8 cellular contexts compared by ENCODE assay signal in genomic region chr19:12880551-12881171, GRCh38. TPM values are rescaled to one million over a fixed set of nuclear protein-coding genes. Genes with fewer than 3 reads are reported as not detected.
DNase-seq lines count a peak whose midpoint lies in the region; ATAC-seq and TF ChIP-seq lines count a peak whose summit lies in the region.

No MANE protein-coding gene starts in this region.

- no peaks in the 10 kb centered on the region for H3K9me3 ChIP-seq in H9 (ENCODE audit: control insufficient read depth, low read depth, low read length)
- H3K9me3 ChIP-seq in mesodermal cell (ENCODE audit: control insufficient read depth, low read length): peaks cover 27% of the 10 kb centered on the region
- H3K9me3 ChIP-seq in aorta (ENCODE audit: control insufficient read depth, low read length): peaks cover 2% of the 10 kb centered on the region
- H3K9me3 ChIP-seq in WERI-Rb-1 (ENCODE audit: severe bottlenecking): peaks cover 6% of the 10 kb centered on the region

- H3K23me2 ChIP-seq in H9 (ENCODE audit: insufficient read length, low read depth, low read length, poor library complexity, severe bottlenecking): peaks cover 1% of the 10 kb centered on the region

- TF ChIP-seq CTCF in H9 (conservative IDR thresholded peaks at IDR 0.05) (no peak), WERI-Rb-1 (IDR thresholded peaks at IDR 0.05; ENCODE audit: low read depth, low read length) (no peak)

- H2BK20ac ChIP-seq in H9 (ENCODE audit: low read depth, low read length, poor library complexity, severe bottlenecking): no peak overlapping the region

- peaks cover 13 to 16% of the 10 kb centered on the region in 2 experiments for H3K9me3 Mint-ChIP-seq in H9
- H3K9me3 Mint-ChIP-seq in effector memory CD8-positive, alpha-beta T cell: no peaks in the 10 kb centered on the region

- H3K4me3 Mint-ChIP-seq in H9: peak overlapping the region; percentile 85
- peak overlapping the region; percentile 85 to 88 for H3K4me3 Mint-ChIP-seq in effector memory CD8-positive, alpha-beta T cell

- intact Hi-C loops in aorta (cut with DNase I): no loop called here

- H3K18ac ChIP-seq in H9 (ENCODE audit: insufficient read length, low read depth, low read length): peak overlapping the region; percentile 10

- H3K27me3 ChIP-seq in H9 (ENCODE audit: insufficient read depth, low read length) (0 out of 2 replicates have a peak, but pooled peaks cover 1% of the 10 kb centered on the region), aorta (ENCODE audit: control insufficient read depth in 1 of 2, insufficient read depth in 2 of 2, low read length in 1 of 2) (no peaks in the 10 kb centered on the region), WERI-Rb-1 (ENCODE audit: insufficient read depth, low read depth, severe bottlenecking) (no peaks in the 10 kb centered on the region)

- H2AFZ ChIP-seq in H9 (ENCODE audit: low read length): no peak overlapping the region

- no peak overlapping the region for H2BK15ac ChIP-seq in H9 (ENCODE audit: low read depth, low read length)

- no peak overlapping the region for H4K5ac ChIP-seq in H9 (ENCODE audit: insufficient read length, low read depth, low read length)

- H3K27ac Mint-ChIP-seq in H9: peak overlapping the region in 2 of 3 experiments; percentile 79 to 97; a peak in 3 of 7 replicates
- peak overlapping the region; percentile 79 to 94 for H3K27ac Mint-ChIP-seq in effector memory CD8-positive, alpha-beta T cell

- no CpG with 5 or more reads among the region's 29 CpGs for WGBS in H9 (ENCODE audit: extremely low coverage, insufficient read length, low lambda C conversion rate)
- WGBS in mesodermal cell (ENCODE audit: insufficient coverage in 2 of 2), 2 experiments: 16 to 21% methylated on average over 23 to 29 of the region's 29 CpGs
- WGBS in aorta, 2 donors: 8 to 10% methylated on average over 29 of the region's 29 CpGs

- peaks cover 26% of the 10 kb centered on the region for H3K27me3 Mint-ChIP-seq in H9 (ENCODE audit: low read depth)
- H3K27me3 Mint-ChIP-seq in effector memory CD8-positive, alpha-beta T cell: no peaks in the 10 kb centered on the region

- H3K36me3 ChIP-seq in mesodermal cell (ENCODE audit: control insufficient read depth, insufficient read depth, low read length) (peaks cover 5% of the 10 kb centered on the region), aorta (ENCODE audit: control insufficient read depth in 1 of 2, insufficient read depth in 2 of 2, low read length in 1 of 2) (peaks cover 0 to 5% of the 10 kb centered on the region in 2 donors), WERI-Rb-1 (no peaks in the 10 kb centered on the region)

- H3K27ac ChIP-seq in H9 (ENCODE audit: insufficient read length, low read depth, low read length): no peak overlapping the region
- H3K27ac ChIP-seq in mesodermal cell (ENCODE audit: low read depth, low read length, severe bottlenecking): peak overlapping the region; percentile 36
- peak overlapping the region; percentile 71 to 91 for H3K27ac ChIP-seq in aorta (ENCODE audit: low read depth in 1 of 2, low read length in 2 of 2)
- no peak overlapping the region for H3K27ac ChIP-seq in WERI-Rb-1

- H3K4me2 ChIP-seq in H9 (ENCODE audit: insufficient read depth, insufficient read length, low read length): peak overlapping the region; percentile 39

- H3K4ac ChIP-seq in H9 (ENCODE audit: low read depth, low read length): no peak overlapping the region

- no peaks in the 10 kb centered on the region for H3K79me1 ChIP-seq in H9 (ENCODE audit: insufficient read depth, low read depth, low read length, poor library complexity, severe bottlenecking)

- ATAC-seq in effector memory CD8-positive, alpha-beta T cell (replicated peaks): no peak
- ATAC-seq in aorta (ENCODE audit: low FRiP score): peak; percentile 66

- H3K23ac ChIP-seq in H9 (ENCODE audit: insufficient read length, low read depth, low read length): no peak overlapping the region

- peak overlapping the region; percentile 60 for H3K9ac ChIP-seq in H9 (ENCODE audit: extremely low read depth, insufficient read length, low read length)

- H3K4me1 Mint-ChIP-seq in H9: peaks cover 5 to 9% of the 10 kb centered on the region in 2 experiments
- peaks cover 29 to 30% of the 10 kb centered on the region in 2 donors for H3K4me1 Mint-ChIP-seq in effector memory CD8-positive, alpha-beta T cell (ENCODE audit: low read depth in 2 of 2)

- H3K14ac ChIP-seq in H9 (ENCODE audit: insufficient read depth, low read length): peak overlapping the region; percentile 41

- no peak overlapping the region for H4K91ac ChIP-seq in H9 (ENCODE audit: insufficient read length, low read depth, low read length)

- H3K4me3 ChIP-seq in mesodermal cell (ENCODE audit: extremely low read depth, insufficient read depth, low read length, poor library complexity, severe bottlenecking) (peak overlapping the region; percentile 64), aorta (ENCODE audit: low read length in 2 of 2) (peak overlapping the region; percentile 60 to 61), WERI-Rb-1 (ENCODE audit: low read depth, low read length) (no peak overlapping the region)

- H2AK5ac ChIP-seq in H9 (ENCODE audit: insufficient read length, low read length): no peak overlapping the region

- no peak overlapping the region for H3T11ph ChIP-seq in H9 (ENCODE audit: low read length)

- no peak overlapping the region for H2BK120ac ChIP-seq in H9 (ENCODE audit: low read depth, low read length, poor library complexity, severe bottlenecking)

- no peak overlapping the region for H2BK12ac ChIP-seq in H9 (ENCODE audit: insufficient read length, low read depth, low read length)

- peaks cover 10 to 16% (median 14%) of the 10 kb centered on the region in 3 experiments; a peak in 6 of 7 replicates for H3K36me3 Mint-ChIP-seq in H9 (ENCODE audit: insufficient read depth in 1 of 3, low read depth in 3 of 3)
- peaks cover 46% of the 10 kb centered on the region for H3K36me3 Mint-ChIP-seq in effector memory CD8-positive, alpha-beta T cell (ENCODE audit: insufficient read depth)

- H3K56ac ChIP-seq in H9 (ENCODE audit: insufficient read length, low read depth, low read length): no peak overlapping the region

- in situ Hi-C loops in G401 (cut with HindIII; ENCODE audit: low sequenced_read_pairs): no loop called here

- no peaks in the 10 kb centered on the region for H3K4me1 ChIP-seq in H9 (ENCODE audit: insufficient read depth, low read length)
- peaks cover 4% of the 10 kb centered on the region for H3K4me1 ChIP-seq in mesodermal cell (ENCODE audit: control insufficient read depth, insufficient read depth, low read length, poor library complexity, severe bottlenecking)
- H3K4me1 ChIP-seq in aorta (ENCODE audit: control insufficient read depth in 1 of 2, insufficient read depth in 2 of 2, low read length in 2 of 2): no peaks in the 10 kb centered on the region

- no peaks in the 10 kb centered on the region for H4K20me1 ChIP-seq in H9 (ENCODE audit: control insufficient read depth, insufficient read depth, insufficient read length)

- no peaks in the 10 kb centered on the region for H3K79me2 ChIP-seq in H9 (ENCODE audit: insufficient read depth, low read length)

- peak; percentile 67 for DNase-seq in G401 (ENCODE audit: low spot score)
- DNase-seq in H9: peak; percentile 53
- peak; percentile 46 for DNase-seq in RKO (ENCODE audit: low spot score)
- peak in 1 of 3 experiments; percentile 19 for DNase-seq in effector memory CD8-positive, alpha-beta T cell
- DNase-seq in aorta: peak; percentile 70 to 82
- no peak for DNase-seq in mesenteric fat pad (ENCODE audit: low spot score)
- DNase-seq in WERI-Rb-1: no peak

- no peak overlapping the region for H2BK5ac ChIP-seq in H9 (ENCODE audit: insufficient read length, low read length)

- H4K8ac ChIP-seq in H9 (replicated peaks; ENCODE audit: insufficient read length, low read depth, low read length): no peak overlapping the region

RNA-seq across cellular contexts. Expression of gene DNASE2, which starts 0.6 kb away (rescaled TPM):
- 68.1 and 68.4 TPM in 2 replicates for total RNA-seq in G401 (2014; rRNA removed; shearing (Covaris generic))
- total RNA-seq in H9 (2021) (23.8 and 26.0 TPM in 2 replicates), aorta (10 to 100 TPM; 26.8 to 39.5 TPM), mesenteric fat pad (28.9 TPM)
- polyA plus RNA-seq in mesodermal cell (2013, experiment 1 of 2): 28.8 TPM
- polyA plus RNA-seq in mesodermal cell (2013, experiment 2 of 2): 26.5 TPM
- polyA plus RNA-seq in aorta: 10 to 100 TPM; 27.4 to 49.9 TPM

RNA-seq across cellular contexts. Expression of gene KLF1, which starts 6.3 kb away (rescaled TPM):
- total RNA-seq in G401 (2014; rRNA removed; shearing (Covaris generic)): not detected in 2 replicates
- total RNA-seq in H9 (2021) (0.37 and 0.53 TPM in 2 replicates), aorta (under 1 TPM in 1 of 2 donors, not detected in 1; 0.39 TPM), mesenteric fat pad (not detected)
- polyA plus RNA-seq in mesodermal cell (2013, experiment 1 of 2): 1.2 TPM
- 0.86 TPM for polyA plus RNA-seq in mesodermal cell (2013, experiment 2 of 2)
- not detected for polyA plus RNA-seq in aorta

RNA-seq across cellular contexts. Expression of gene GCDH, which starts 10.3 kb away (rescaled TPM):
- 90.3 and 125 TPM in 2 replicates for total RNA-seq in G401 (2014; rRNA removed; shearing (Covaris generic))
- total RNA-seq in H9 (2021) (53.2 and 54.4 TPM in 2 replicates), aorta (10 to 100 TPM; 15.1 to 16.4 TPM), mesenteric fat pad (23.3 TPM)
- 21.0 TPM for polyA plus RNA-seq in mesodermal cell (2013, experiment 1 of 2)
- polyA plus RNA-seq in mesodermal cell (2013, experiment 2 of 2): 17.6 TPM
- 10 to 100 TPM; 21.9 to 29.1 TPM for polyA plus RNA-seq in aorta

RNA-seq across cellular contexts. Expression of gene SYCE2, which starts 38.4 kb away (rescaled TPM):
- 0.17 and 0.31 TPM in 2 replicates for total RNA-seq in G401 (2014; rRNA removed; shearing (Covaris generic))
- total RNA-seq in H9 (2021): 1.4 and 1.9 TPM in 2 replicates
- 1.8 TPM for polyA plus RNA-seq in mesodermal cell (2013, experiment 1 of 2)
- polyA plus RNA-seq in mesodermal cell (2013, experiment 2 of 2): 1.2 TPM
- total RNA-seq in aorta: under 1 TPM; 0.42 to 0.51 TPM
- under 1 TPM in 1 of 2 donors, not detected in 1; 0.15 TPM for polyA plus RNA-seq in aorta
- not detected for total RNA-seq in mesenteric fat pad

RNA-seq across cellular contexts. Expression of gene MAST1, which starts 42.3 kb away (rescaled TPM):
- 20.4 and 22.6 TPM in 2 replicates for total RNA-seq in G401 (2014; rRNA removed; shearing (Covaris generic))
- total RNA-seq in H9 (2021) (11.8 and 15.1 TPM in 2 replicates), aorta (under 1 TPM in 1 of 2 donors, not detected in 1; 0.54 TPM), mesenteric fat pad (0.90 TPM)
- polyA plus RNA-seq in mesodermal cell (2013, experiment 1 of 2): 11.9 TPM
- 10.5 TPM for polyA plus RNA-seq in mesodermal cell (2013, experiment 2 of 2)
- polyA plus RNA-seq in aorta: under 1 TPM in 1 of 2 donors, not detected in 1; 0.13 TPM

Comparison
In these comparisons a context has a peak if more than half of its experiments do, and no peak if none do; other contexts are left out.
1. DNase-seq: peak in G401 (single experiment), H9 (single experiment), RKO (single experiment) and aorta (2 of 2); none in mesenteric fat pad (single experiment) and WERI-Rb-1 (single experiment).
2. H3K27ac ChIP-seq: peak in mesodermal cell (single experiment) and aorta (2 of 2); none in H9 (single experiment) and WERI-Rb-1 (single experiment).